Comparison of ENCODE assay signal across 8 cellular contexts in genomic region chr19:12720851-12721655, GRCh38. TPM values are rescaled to one million over a fixed set of nuclear protein-coding genes. Genes with fewer than 3 reads are reported as not detected.
DNase-seq lines count a peak whose midpoint lies in the region; ATAC-seq and TF ChIP-seq lines count a peak whose summit lies in the region.

No MANE protein-coding gene starts in this region.

- H3K9me3 Mint-ChIP-seq in MCF 10A (ENCODE audit: unreplicated experiment), result no peaks in the 10 kb centered on the region

- no peaks in the 10 kb centered on the region for H3K9me3 ChIP-seq in suprapubic skin

- peak overlapping the region; percentile 79 for H3K4me3 ChIP-seq in LNCaP clone FGC (ENCODE audit: low read depth, low read length)
- H3K4me3 ChIP-seq in suprapubic skin, result peak overlapping the region; percentile 81

- peak overlapping the region; percentile 95 for H3K27ac ChIP-seq in suprapubic skin

- H3K4me1 ChIP-seq in suprapubic skin, result peaks cover 36% of the 10 kb centered on the region

- peaks cover 61% of the 10 kb centered on the region for H3K36me3 Mint-ChIP-seq in MCF 10A (ENCODE audit: insufficient read depth, unreplicated experiment)

- H3K27me3 ChIP-seq in suprapubic skin, result no peaks in the 10 kb centered on the region

- no peaks in the 10 kb centered on the region for H3K27me3 Mint-ChIP-seq in MCF 10A (ENCODE audit: insufficient read depth, unreplicated experiment)

- no peak for ATAC-seq in HG03342 (IDR thresholded peaks at IDR 0.05; ENCODE audit: unreplicated experiment)

- POLR2A ChIA-PET in MCF 10A (lab: Yijun Ruan, JAX), result interaction anchor here (0.6 to 6.5 kb wide), 18 partner anchors 12 to 581 kb away, joined by 3 to 235 read pairs (median 3); partner anchors contain the start of genes DHPS, FBXW9, GADD45GIP1 and GET3

- peak overlapping the region; percentile 96 for H3K27ac Mint-ChIP-seq in MCF 10A (ENCODE audit: low read depth, unreplicated experiment)

- CTCF ChIA-PET in MCF 10A (lab: Yijun Ruan, JAX), result interaction anchor here (0.7 to 3.8 kb wide), 5 partner anchors 9 to 38 kb away, joined by 3 to 32 read pairs (median 4); partner anchors contain the start of gene TRIR

- intact Hi-C loops in MCF 10A (cut with micrococcal nuclease), result loop anchor here (5.0 kb wide), 1 partner anchor 71 kb away; the partner anchor contains the start of gene JUNB

- TF ChIP-seq EP300 in suprapubic skin (IDR thresholded peaks at IDR 0.05), result no peak

- H3K4me3 Mint-ChIP-seq in MCF 10A (ENCODE audit: unreplicated experiment), result peak overlapping the region; percentile 96

- TF ChIP-seq CTCF in LNCaP clone FGC (IDR thresholded peaks at IDR 0.05; ENCODE audit: control insufficient read depth, extremely low read depth, insufficient read depth) (no peak), MCF 10A (IDR thresholded peaks at IDR 0.05; ENCODE audit: unreplicated experiment) (no peak), suprapubic skin (IDR thresholded peaks at IDR 0.05) (no peak)

- H3K36me3 ChIP-seq in suprapubic skin, result peaks cover 30% of the 10 kb centered on the region

- DNase-seq in AG20443 (ENCODE audit: low spot score) (peak; percentile 47), LNCaP clone FGC (ENCODE audit: low read depth) (no peak), MCF 10A (ENCODE audit: unreplicated experiment) (peak; percentile 27), left kidney (ENCODE audit: low read depth, low spot score) (peak; percentile 45), suprapubic skin (ENCODE audit: low spot score in 2 of 2) (no peak), SKM-1 (lab: John Stamatoyannopoulos, UW; ENCODE audit: unreplicated experiment) (no peak), GDM1 (lab: John Stamatoyannopoulos, UW) (no peak)

- no TSS peak for BruUV-seq in MCF 10A (replicated peaks; lab: Mats Ljungman, UMichigan)

- no peak for TF ChIP-seq POLR2A in suprapubic skin (IDR thresholded peaks at IDR 0.05)

- peaks cover 12% of the 10 kb centered on the region for H3K4me1 Mint-ChIP-seq in MCF 10A (ENCODE audit: insufficient read depth, unreplicated experiment)

- 5% methylated on average over 32 of the region's 59 CpGs for WGBS in suprapubic skin

RNA-seq across cellular contexts. Expression of gene TNPO2, which starts 2.7 kb away (rescaled TPM):
- total RNA-seq in MCF 10A (2022) (74.7 and 89.5 TPM in 2 replicates), suprapubic skin (100 to 1,000 TPM in 2 of 4 donors, 10 to 100 TPM in 2; 94.6 to 206 (median 110) TPM)

RNA-seq across cellular contexts. Expression of gene TRIR, which starts 13.4 kb away (rescaled TPM):
- 139 and 146 TPM in 2 replicates for total RNA-seq in MCF 10A (2022)
- 100 to 1,000 TPM; 164 to 228 (median 210) TPM for total RNA-seq in suprapubic skin

RNA-seq across cellular contexts. Expression of gene GET3, which starts 16.2 kb away (rescaled TPM):
- 62.9 and 67.1 TPM in 2 replicates for total RNA-seq in MCF 10A (2022)
- 10 to 100 TPM; 26.2 to 63.6 (median 56.9) TPM for total RNA-seq in suprapubic skin

RNA-seq across cellular contexts. Expression of gene FBXW9, which starts 24.6 kb away (rescaled TPM):
- total RNA-seq in MCF 10A (2022), result 10.8 and 13.8 TPM in 2 replicates
- total RNA-seq in suprapubic skin, result 10 to 100 TPM in 3 of 4 donors, 1 to 10 TPM in 1; 9.7 to 13.7 (median 12.3) TPM

RNA-seq across cellular contexts. Expression of gene BEST2, which starts 30.5 kb away (rescaled TPM):
- total RNA-seq in MCF 10A (2022) (0.70 and 0.83 TPM in 2 replicates), suprapubic skin (10 to 100 TPM; 18.2 to 62.0 (median 46.8) TPM)

Comparison
In these comparisons a context has a peak if more than half of its experiments do, and no peak if none do; other contexts are left out.
1. DNase-seq: peak in AG20443 (single experiment), MCF 10A (single experiment) and left kidney (single experiment); none in LNCaP clone FGC (single experiment), suprapubic skin (0 of 2), SKM-1 (single experiment) and GDM1 (single experiment).